ENCODE assay signal across 15 cellular contexts in the genomic region with DNA sequence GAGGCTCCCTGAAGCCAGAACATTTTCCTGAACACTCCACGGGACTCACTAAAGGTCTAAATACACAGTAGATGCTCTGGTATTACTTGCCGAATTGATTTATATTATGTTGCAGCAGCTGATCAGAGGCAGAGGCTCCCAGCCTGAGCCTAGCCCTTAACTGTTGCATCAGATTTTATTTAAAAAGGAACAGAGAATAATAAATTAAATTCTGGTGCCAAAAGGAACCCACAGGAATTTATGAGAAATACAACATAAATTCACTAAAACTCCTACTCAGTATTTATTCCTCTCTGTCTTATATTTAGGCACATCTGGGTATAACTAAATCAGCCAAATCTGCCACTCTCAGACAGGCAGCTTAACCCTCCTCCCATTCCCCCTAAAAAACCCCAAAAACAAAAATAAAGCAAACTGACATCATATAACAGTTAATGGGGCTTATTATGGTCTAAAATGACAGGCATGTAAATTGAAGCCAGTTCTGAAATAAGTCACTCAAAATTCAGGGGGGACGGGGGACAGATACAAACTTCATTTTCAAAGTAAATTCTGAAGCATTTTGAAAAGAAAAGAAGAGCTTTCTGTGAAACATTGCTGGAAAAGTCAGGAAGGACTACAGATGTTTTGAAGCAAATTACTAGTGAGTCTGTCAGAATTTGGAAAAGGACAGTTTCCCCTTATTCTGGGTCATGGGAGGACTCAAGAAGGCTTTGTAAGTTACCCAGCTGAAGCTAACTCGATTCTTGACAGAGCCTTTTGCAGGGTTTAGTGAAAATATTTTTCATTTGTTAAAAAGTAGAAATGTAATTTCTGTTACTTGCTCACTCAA. TPM values are rescaled to one million over a fixed set of nuclear protein-coding genes. Genes with fewer than 3 reads are reported as not detected.
DNase-seq lines count a peak whose midpoint lies in the region; TF ChIP-seq lines count a peak whose summit lies in the region.
"Had no signal": no experiment of that assay in that cellular context is flagged by ENCODE, and none has a peak within 500 bp of the region (broad histone marks: within the 10 kb centered on the region; RNA-seq: fewer than 3 reads in every experiment).

No MANE protein-coding gene starts in this region.

- no peak for TF ChIP-seq CTCF in fibroblast of the aortic adventitia (IDR thresholded peaks at IDR 0.05; ENCODE audit: insufficient read depth, low read length)
- no peak for TF ChIP-seq CTCF in progenitor cell of endocrine pancreas (IDR thresholded peaks at IDR 0.05; ENCODE audit: unreplicated experiment)

- no peaks in the 10 kb centered on the region for H3K36me3 Mint-ChIP-seq in progenitor cell of endocrine pancreas (ENCODE audit: insufficient read depth)

- no peak for TF ChIP-seq POLR2A in erythroblast (IDR thresholded peaks at IDR 0.05; ENCODE audit: low read length)

- H3K4me1 Mint-ChIP-seq in progenitor cell of endocrine pancreas (ENCODE audit: low read depth): peaks cover 8% of the 10 kb centered on the region

- H3K36me3 ChIP-seq in SK-N-MC (ENCODE audit: insufficient read depth, low read length): peaks cover 6% of the 10 kb centered on the region
- no peaks in the 10 kb centered on the region for H3K36me3 ChIP-seq in subcutaneous abdominal adipose tissue (ENCODE audit: control insufficient read depth in 5 of 5, insufficient read depth in 5 of 5, low read length in 5 of 5)
- H3K36me3 ChIP-seq: cardiac muscle cell, esophagus squamous epithelium, neutrophil had no signal

- peak overlapping the region; percentile 99 for H3K27ac ChIP-seq in SK-N-MC
- H3K27ac ChIP-seq in subcutaneous abdominal adipose tissue (ENCODE audit: low read depth, low read length): peak overlapping the region; percentile 83
- H3K27ac ChIP-seq: cardiac muscle cell, neutrophil had no signal

- H3K27ac Mint-ChIP-seq in progenitor cell of endocrine pancreas: no peak overlapping the region

- H3K9ac ChIP-seq in SK-N-MC (ENCODE audit: insufficient read length) (peak overlapping the region; percentile 73), subcutaneous abdominal adipose tissue (ENCODE audit: low read length in 5 of 5) (peak overlapping the region in 2 of 5 donors; percentile 41 to 63)

- H3K27me3 Mint-ChIP-seq in progenitor cell of endocrine pancreas: peaks cover 8% of the 10 kb centered on the region

- H3K4me3 ChIP-seq in SK-N-MC (peak overlapping the region; percentile 71), fibroblast of the aortic adventitia (ENCODE audit: low read depth, low read length) (no peak overlapping the region), subcutaneous abdominal adipose tissue (ENCODE audit: low read depth in 1 of 5, low read length in 5 of 5) (no peak overlapping the region)
- H3K4me3 ChIP-seq: cardiac muscle cell, esophagus squamous epithelium had no signal

- H3K27me3 ChIP-seq in subcutaneous abdominal adipose tissue (ENCODE audit: control insufficient read depth in 5 of 5, insufficient read depth in 4 of 5, low read length in 5 of 5): no peaks in the 10 kb centered on the region
- H3K27me3 ChIP-seq: cardiac muscle cell, esophagus squamous epithelium, neutrophil had no signal

- H3K4me3 Mint-ChIP-seq in progenitor cell of endocrine pancreas (ENCODE audit: low read depth): no peak overlapping the region

- peaks cover 0 to 20% (median 12%) of the 10 kb centered on the region in 5 donors for H3K4me1 ChIP-seq in subcutaneous abdominal adipose tissue (ENCODE audit: control insufficient read depth in 5 of 5, insufficient read depth in 5 of 5, low read length in 5 of 5)
- H3K4me1 ChIP-seq: esophagus squamous epithelium had no signal

- no peaks in the 10 kb centered on the region for H3K9me3 Mint-ChIP-seq in progenitor cell of endocrine pancreas (ENCODE audit: low read depth)

- DNase-seq in GM04503 (ENCODE audit: low read depth) (peak; percentile 77), SK-N-MC (ENCODE audit: low read depth, low spot score) (peak; percentile 90), fibroblast of the aortic adventitia (ENCODE audit: low read depth) (peak; percentile 96), erythroblast (lab: John Stamatoyannopoulos, UW) (no peak), progenitor cell of endocrine pancreas (ENCODE audit: low spot score, unreplicated experiment) (no peak), SW 1271 (lab: John Stamatoyannopoulos, UW) (no peak)
- DNase-seq: activated CD4-positive, alpha-beta T cell treated with anti-CD3 and anti-CD28 coated beads for 48 hours; esophagus squamous epithelium; KG1; NCI-H2081 treated with DMSO at 0.1 percent for 48 hours; stimulated activated CD4-positive, alpha-beta T cell treated with anti-CD3 and anti-CD28 coated beads, Interleukin-4, amount 100 ng/mL, for 1 hour; stimulated activated naive CD4-positive, alpha-beta T cell had no signal

- 0 out of 2 replicates have a peak, but pooled peaks cover 8% of the 10 kb centered on the region for H3K9me3 ChIP-seq in SK-N-MC (ENCODE audit: low read depth, low read length)
- no peaks in the 10 kb centered on the region for H3K9me3 ChIP-seq in subcutaneous abdominal adipose tissue (ENCODE audit: control insufficient read depth in 5 of 5, low read length in 5 of 5)
- H3K9me3 ChIP-seq: esophagus squamous epithelium, neutrophil had no signal

RNA-seq across cellular contexts. Expression of gene CORO2B, which starts 53.8 kb away (rescaled TPM):
- total RNA-seq in fibroblast of the aortic adventitia (ENCODE audit: low replicate concordance) (8.1 and 23.3 TPM in 2 replicates), progenitor cell of endocrine pancreas (1.5 and 2.0 TPM in 2 replicates)

Comparison
In these comparisons a context has a peak if more than half of its experiments do, and no peak if none do; other contexts are left out.
1. DNase-seq: peak in GM04503 (single experiment), SK-N-MC (single experiment) and fibroblast of the aortic adventitia (single experiment); none in erythroblast (0 of 2), progenitor cell of endocrine pancreas (single experiment) and SW 1271 (0 of 2).